In genomic region chr6:28867078-28867414, GRCh38 we compare ENCODE assay signal across 8 cellular contexts. TPM values are rescaled to one million over a fixed set of nuclear protein-coding genes. Genes with fewer than 3 reads are reported as not detected.
DNase-seq lines count a peak whose midpoint lies in the region; ATAC-seq lines count a peak whose summit lies in the region.

No MANE protein-coding gene starts in this region.

- H3K9ac ChIP-seq in HUES6 (ENCODE audit: low read length) (peak overlapping the region; percentile 86), skeletal muscle tissue (ENCODE audit: low read depth in 1 of 3, low read length in 3 of 3) (peak overlapping the region in 2 of 3 donors; percentile 26 to 64)

- intact Hi-C loops in right cardiac atrium (cut with DNase I), result loop anchor here in 1 of 4 donors (10.0 kb wide), 1 partner anchor 78 kb away; no protein-coding TSS in a partner anchor

- H3K4me3 ChIP-seq in HUES6 (ENCODE audit: low read depth, low read length), result peak overlapping the region; percentile 75
- peak overlapping the region; percentile 52 for H3K4me3 ChIP-seq in right cardiac atrium (ENCODE audit: low read length)
- H3K4me3 ChIP-seq in skeletal muscle tissue (ENCODE audit: low read length in 3 of 3), result peak overlapping the region; percentile 64 to 72 (median 71)

- peak overlapping the region; percentile 91 to 94 for H3K4me3 Mint-ChIP-seq in activated T-cell treated with anti-CD3 and anti-CD28 coated beads, Interleukin-2, amount 50 U/mL, for 72 hours

- 14% methylated on average over 5 of the region's 5 CpGs for WGBS in right cardiac atrium

- peak; percentile 3 to 33 for ATAC-seq in activated T-cell treated with anti-CD3 and anti-CD28 coated beads, Interleukin-2, amount 50 U/mL, for 72 hours (replicated peaks in 1 of 2)
- peak; percentile 13 to 28 for ATAC-seq in right cardiac atrium
- no peak for ATAC-seq in GM18858 (IDR thresholded peaks at IDR 0.05; ENCODE audit: unreplicated experiment)
- ATAC-seq in left lobe of liver, result no peak

- DNase-seq in activated CD4-positive, alpha-beta T cell treated with anti-CD3 and anti-CD28 coated beads for 48 hours, result peak; percentile 35
- no peak for DNase-seq in activated CD4-positive, alpha-beta T cell treated with anti-CD3 and anti-CD28 coated beads for 1 hour
- peak in 1 of 2 donors; percentile 24 for DNase-seq in activated T-cell treated with anti-CD3 and anti-CD28 coated beads, Interleukin-2, amount 50 U/mL, for 72 hours
- no peak for DNase-seq in right cardiac atrium
- DNase-seq in left lobe of liver (ENCODE audit: low spot score), result no peak

- H3K27ac Mint-ChIP-seq in activated T-cell treated with anti-CD3 and anti-CD28 coated beads, Interleukin-2, amount 50 U/mL, for 72 hours, result peak overlapping the region; percentile 77

- H3K36me3 Mint-ChIP-seq in activated T-cell treated with anti-CD3 and anti-CD28 coated beads, Interleukin-2, amount 50 U/mL, for 72 hours (ENCODE audit: insufficient read depth in 2 of 2), result peaks cover 0 to 6% of the 10 kb centered on the region in 2 donors

- H3K36me3 ChIP-seq in HUES6 (ENCODE audit: control insufficient read depth, insufficient read depth, low read length) (no peaks in the 10 kb centered on the region), skeletal muscle tissue (ENCODE audit: control insufficient read depth in 3 of 3, insufficient read depth in 3 of 3, low read length in 3 of 3) (no peaks in the 10 kb centered on the region)

- H3K9me3 ChIP-seq in HUES6 (ENCODE audit: control insufficient read depth, insufficient read depth, low read depth, low read length), result peaks cover 12% of the 10 kb centered on the region
- no peaks in the 10 kb centered on the region for H3K9me3 ChIP-seq in right cardiac atrium (ENCODE audit: control insufficient read depth, low read length)
- H3K9me3 ChIP-seq in skeletal muscle tissue (ENCODE audit: control insufficient read depth in 3 of 3, low read length in 3 of 3), result peaks cover 0 to 3% (median 2%) of the 10 kb centered on the region in 3 donors

- H3K4me1 ChIP-seq in HUES6 (ENCODE audit: control insufficient read depth, insufficient read depth, low read length) (no peaks in the 10 kb centered on the region), right cardiac atrium (ENCODE audit: control insufficient read depth, insufficient read depth, low read length) (peaks cover 5% of the 10 kb centered on the region), skeletal muscle tissue (ENCODE audit: control insufficient read depth in 3 of 3, insufficient read depth in 3 of 3, low read length in 3 of 3) (peaks cover 8 to 11% (median 10%) of the 10 kb centered on the region in 3 donors)

- no peaks in the 10 kb centered on the region for H3K27me3 Mint-ChIP-seq in activated T-cell treated with anti-CD3 and anti-CD28 coated beads, Interleukin-2, amount 50 U/mL, for 72 hours (ENCODE audit: low read depth)

- H3K9me3 Mint-ChIP-seq in activated T-cell treated with anti-CD3 and anti-CD28 coated beads, Interleukin-2, amount 50 U/mL, for 72 hours, result no peaks in the 10 kb centered on the region

- H3K27me3 ChIP-seq in HUES6 (ENCODE audit: control insufficient read depth, insufficient read depth, low read length) (no peaks in the 10 kb centered on the region), right cardiac atrium (ENCODE audit: control insufficient read depth, insufficient read depth) (no peaks in the 10 kb centered on the region), skeletal muscle tissue (ENCODE audit: control insufficient read depth in 3 of 3, insufficient read depth in 3 of 3, low read length in 3 of 3) (peaks cover 0 to 11% (median 10%) of the 10 kb centered on the region in 3 donors)

- H3K4me1 Mint-ChIP-seq in activated T-cell treated with anti-CD3 and anti-CD28 coated beads, Interleukin-2, amount 50 U/mL, for 72 hours (ENCODE audit: low read depth), result peaks cover 27% of the 10 kb centered on the region

- peak overlapping the region; percentile 68; the same call in 1 of the 2 replicates for H3K27ac ChIP-seq in HUES6 (ENCODE audit: low read depth, low read length)
- H3K27ac ChIP-seq in right cardiac atrium (ENCODE audit: low read length), result no peak overlapping the region
- no peak overlapping the region for H3K27ac ChIP-seq in skeletal muscle tissue (ENCODE audit: low read depth, low read length)

RNA-seq across cellular contexts. Expression of gene TRIM27, which starts 56.7 kb away (rescaled TPM):
- 10 to 100 TPM; 50.7 to 51.1 TPM for total RNA-seq in activated T-cell treated with anti-CD3 and anti-CD28 coated beads, Interleukin-2, amount 50 U/mL, for 72 hours
- total RNA-seq in right cardiac atrium, result 10 to 100 TPM; 17.9 to 23.1 (median 22.0) TPM
- polyA plus RNA-seq in right cardiac atrium, result 16.8 TPM
- 62.1 TPM for total RNA-seq in skeletal muscle tissue
- total RNA-seq in left lobe of liver, result 34.3 TPM

Comparison
In these comparisons a context has a peak if more than half of its experiments do, and no peak if none do; other contexts are left out.
1. ATAC-seq: peak in activated T-cell treated with anti-CD3 and anti-CD28 coated beads, Interleukin-2, amount 50 U/mL, for 72 hours (2 of 2) and right cardiac atrium (2 of 2); none in GM18858 (single experiment) and left lobe of liver (single experiment).
2. Peak in every context shown above with its lines, with median percentiles within 50 percentile points of each other: H3K4me3 ChIP-seq.